11 cellular contexts compared by ENCODE assay signal in the genomic region with DNA sequence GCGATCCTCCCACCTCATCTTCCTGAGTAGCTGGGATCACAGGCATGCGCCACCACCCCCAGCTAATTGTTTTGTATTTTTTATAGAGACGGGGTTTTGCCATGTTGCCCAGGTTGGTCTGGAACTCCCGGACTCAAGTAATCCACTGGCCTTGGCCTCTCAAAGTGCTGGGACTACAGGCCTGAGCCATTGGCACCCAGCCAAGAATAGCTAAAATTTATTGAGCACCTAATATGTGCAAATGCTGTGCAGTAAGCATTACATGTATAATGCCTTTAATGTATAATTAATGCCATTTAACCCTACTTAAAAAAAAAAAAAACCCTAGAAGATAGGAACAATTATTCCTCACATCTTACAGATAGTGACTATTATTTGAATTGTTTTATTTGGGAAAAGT.
"Had no signal": no experiment of that assay in that cellular context is flagged by ENCODE, and none has a peak within 500 bp of the region (broad histone marks: within the 10 kb centered on the region; RNA-seq: fewer than 3 reads in every experiment).

No MANE protein-coding gene starts in this region.

- FAIRE-seq: H1, H54 had no signal

- H3K9ac ChIP-seq: GM23248 had no signal

- H3K9me3 ChIP-seq: HAP-1 had no signal

- H3K4me1 ChIP-seq: HAP-1 had no signal

- H3K4me2 ChIP-seq: GM23338 had no signal

- H3K4me3 ChIP-seq: GM23248, GM23338, HAP-1 had no signal

- H3K27ac ChIP-seq: GM23248 had no signal

- H3K36me3 ChIP-seq: HAP-1 had no signal

- H2AFZ ChIP-seq: GM23248 had no signal

- ATAC-seq: GM23338, HCT116 had no signal

- DNase-seq: GM23248, GOT3, H7, H9, HCEC 1CT, HFFc6 had no signal
